In the genomic region with DNA sequence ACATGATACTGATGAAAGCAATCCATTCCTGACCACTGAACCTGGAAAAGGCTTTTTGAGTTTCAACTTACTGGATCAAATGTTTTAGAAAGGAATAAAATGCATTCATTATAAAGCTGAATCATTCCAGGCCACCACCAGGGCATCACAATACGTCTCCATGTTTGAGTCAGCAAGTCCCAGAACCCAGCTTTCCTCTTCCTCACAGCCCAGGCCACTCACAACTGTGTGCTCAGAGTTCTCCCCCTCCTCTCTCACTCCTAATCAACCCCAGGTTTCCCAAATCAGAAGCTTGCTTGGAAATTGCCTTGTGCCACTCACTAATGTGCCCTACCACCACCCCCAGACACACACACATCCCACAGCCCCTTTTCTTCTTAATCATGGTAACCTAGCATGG, we compare ENCODE assay signal across 22 cellular contexts.
DNase-seq lines count a peak whose midpoint lies in the region; TF ChIP-seq lines count a peak whose summit lies in the region.
"Had no signal": no experiment of that assay in that cellular context is flagged by ENCODE, and none has a peak within 500 bp of the region (broad histone marks: within the 10 kb centered on the region; RNA-seq: fewer than 3 reads in every experiment).

No MANE protein-coding gene starts in this region.

- H3K36me3 Mint-ChIP-seq in neural progenitor cell: no peaks in the 10 kb centered on the region
- H3K36me3 Mint-ChIP-seq: CD8-positive, alpha-beta T cell had no signal

- H3K27ac Mint-ChIP-seq in neural progenitor cell: no peak overlapping the region
- H3K27ac Mint-ChIP-seq: CD8-positive, alpha-beta T cell had no signal

- H3K4me3 Mint-ChIP-seq in neural progenitor cell: no peak overlapping the region
- H3K4me3 Mint-ChIP-seq: CD8-positive, alpha-beta T cell had no signal

- no peaks in the 10 kb centered on the region for H3K79me2 ChIP-seq in neural progenitor cell (ENCODE audit: low read depth)

- TF ChIP-seq CTCF in neural progenitor cell (IDR thresholded peaks at IDR 0.05): no peak

- no peaks in the 10 kb centered on the region for H3K9me3 Mint-ChIP-seq in neural progenitor cell
- H3K9me3 Mint-ChIP-seq: CD8-positive, alpha-beta T cell had no signal

- H3K27me3 ChIP-seq in neural progenitor cell: no peaks in the 10 kb centered on the region

- no peaks in the 10 kb centered on the region for H3K9me3 ChIP-seq in neural progenitor cell (ENCODE audit: low read depth)
- H3K9me3 ChIP-seq: HAP-1 had no signal

- H3K27me3 Mint-ChIP-seq in neural progenitor cell (ENCODE audit: insufficient read depth, low read depth): peaks cover 2% of the 10 kb centered on the region

- peak; percentile 25 for DNase-seq in M059J (ENCODE audit: low read depth)
- DNase-seq in dermis blood vessel endothelial cell: peak; percentile 24
- peak; percentile 16 for DNase-seq in iris pigment epithelial cell (ENCODE audit: low read depth)
- DNase-seq in NCI-H226: no peak
- no peak for DNase-seq in activated effector memory CD4-positive, alpha-beta T cell treated with anti-CD3 and anti-CD28 coated beads, Interleukin-2, amount 50 U/mL, for 16 hours
- no peak for DNase-seq in neural progenitor cell (ENCODE audit: low spot score)
- no peak for DNase-seq in stimulated activated CD8-positive, alpha-beta memory T cell treated with anti-CD3 and anti-CD28 coated beads, Interleukin-4, amount 100 ng/mL, for 48 hours
- DNase-seq: ACHN; AML-193; CD8-positive, alpha-beta T cell; KBM-7; NCI-H1092; NCI-H1436; NCI-H187 treated with DMSO at 0.1 percent for 48 hours; NCI-H2227 treated with DMSO at 0.1 percent for 48 hours; NCI-H510A treated with DMSO at 0.1 percent for 48 hours; NCI-H748 treated with DMSO at 0.1 percent for 48 hours; PC-9; RPMI8226; SHP77 had no signal

- H3K4me1 Mint-ChIP-seq in neural progenitor cell: peaks cover 4% of the 10 kb centered on the region

- no peak overlapping the region for H3K4me2 ChIP-seq in neural progenitor cell
- H3K4me2 ChIP-seq: PC-9 had no signal

- no peaks in the 10 kb centered on the region for H3F3A ChIP-seq in neural progenitor cell (ENCODE audit: low read depth)

- H3K4me3 ChIP-seq in neural progenitor cell: no peak overlapping the region
- H3K4me3 ChIP-seq: HAP-1, PC-9, SK-N-MC had no signal

- no peak overlapping the region for H3K27ac ChIP-seq in neural progenitor cell
- H3K27ac ChIP-seq: PC-9, SK-N-MC had no signal

- no peaks in the 10 kb centered on the region for H3K36me3 ChIP-seq in neural progenitor cell
- H3K36me3 ChIP-seq: HAP-1 had no signal

- H2AFZ ChIP-seq in neural progenitor cell (replicated peaks): no peak overlapping the region
- H2AFZ ChIP-seq: PC-9 had no signal

- no peaks in the 10 kb centered on the region for H4K20me1 ChIP-seq in neural progenitor cell (ENCODE audit: low read depth)

- H3K9ac ChIP-seq in neural progenitor cell: no peak overlapping the region

- peaks cover 3% of the 10 kb centered on the region for H3K4me1 ChIP-seq in neural progenitor cell
- H3K4me1 ChIP-seq: HAP-1 had no signal

Comparison
In these comparisons a context has a peak if more than half of its experiments do, and no peak if none do; other contexts are left out.
1. DNase-seq: peak in M059J (single experiment), dermis blood vessel endothelial cell (single experiment) and iris pigment epithelial cell (single experiment); none in NCI-H226 (single experiment), activated effector memory CD4-positive, alpha-beta T cell treated with anti-CD3 and anti-CD28 coated beads, Interleukin-2, amount 50 U/mL, for 16 hours (single experiment), neural progenitor cell (single experiment) and stimulated activated CD8-positive, alpha-beta memory T cell treated with anti-CD3 and anti-CD28 coated beads, Interleukin-4, amount 100 ng/mL, for 48 hours (single experiment).